2 cellular contexts compared by ENCODE assay signal in genomic region chr2:105655244-105655643, GRCh38.
TF ChIP-seq lines count a peak whose summit lies in the region.

No MANE protein-coding gene starts in this region.

TF ChIP-seq in HepG2, 621 proteins besides CTCF, POLR2A, EP300 and RAD21 (continued from another document):
- TF ChIP-seq ZNF646 (CRISPR knock-in tag; IDR thresholded peaks at IDR 0.05): no peak

TF ChIP-seq in K562, 482 proteins besides CTCF, POLR2A, EP300 and RAD21 (continued from another document and continues in another):
- TF ChIP-seq HDAC1 (IDR thresholded peaks at IDR 0.05) (no peak), CEBPG (CRISPR knock-in tag; IDR thresholded peaks at IDR 0.05) (no peak), CEBPG (tag; conservative IDR thresholded peaks at IDR 0.05 in 1 of 2, IDR thresholded peaks at IDR 0.05 in 1 of 2) (peak; percentile 66 to 76; a peak in 3 of 4 replicates), RBBP5 (IDR thresholded peaks at IDR 0.05; ENCODE audit: borderline replicate concordance, insufficient read depth, low read length, poor library complexity, severe bottlenecking) (no peak), SMAD1 (IDR thresholded peaks at IDR 0.05; ENCODE audit: low read depth, low read length, partially characterized antibody) (no peak), JUND (IDR thresholded peaks at IDR 0.05; ENCODE audit: borderline replicate concordance, low read depth, low read length) (no peak), JUND (tag; IDR thresholded peaks at IDR 0.05; ENCODE audit: borderline replicate concordance, low read depth, low read length) (no peak), AFF1 (IDR thresholded peaks at IDR 0.05; ENCODE audit: low read depth in 1 of 2, partially characterized antibody in 2 of 2) (no peak), ZNF253 (CRISPR knock-in tag; conservative IDR thresholded peaks at IDR 0.05) (no peak), FUS (optimal IDR thresholded peaks at IDR 0.05; ENCODE audit: low read depth, low read length) (no peak), ZNF347 (CRISPR knock-in tag; IDR thresholded peaks at IDR 0.05; ENCODE audit: low read depth) (no peak), C11orf30 (IDR thresholded peaks at IDR 0.05; ENCODE audit: low read depth) (peak; percentile 49; the same call in 1 of the 2 replicates), ZNF133 (CRISPR knock-in tag; IDR thresholded peaks at IDR 0.05) (no peak), NCOA1 (IDR thresholded peaks at IDR 0.05; ENCODE audit: low read depth) (no peak), ZNF511 (CRISPR knock-in tag; IDR thresholded peaks at IDR 0.05) (no peak), ZMIZ1 (IDR thresholded peaks at IDR 0.05; ENCODE audit: low read depth in 2 of 2, low read length in 2 of 2) (no peak), ZNF316 (IDR thresholded peaks at IDR 0.05) (peak; percentile 65), DMBX1 (CRISPR knock-in tag; IDR thresholded peaks at IDR 0.05; ENCODE audit: borderline replicate concordance) (no peak), NR0B1 (IDR thresholded peaks at IDR 0.05; ENCODE audit: partially characterized antibody) (no peak), GTF2F1 (IDR thresholded peaks at IDR 0.05; ENCODE audit: low read depth, low read length) (no peak), PHTF2 (CRISPR knock-in tag; IDR thresholded peaks at IDR 0.05) (no peak), CBFA2T2 (conservative IDR thresholded peaks at IDR 0.05) (no peak), E2F1 (CRISPR knock-in tag; IDR thresholded peaks at IDR 0.05) (no peak), SLC30A9 (CRISPR knock-in tag; IDR thresholded peaks at IDR 0.05) (no peak), ARID4B (CRISPR knock-in tag; IDR thresholded peaks at IDR 0.05) (no peak), ZNF354B (CRISPR knock-in tag; IDR thresholded peaks at IDR 0.05) (no peak), CEBPB (tag; IDR thresholded peaks at IDR 0.05) (peak; percentile 79), MCM2 (IDR thresholded peaks at IDR 0.05; ENCODE audit: low read depth) (no peak)
